8 cellular contexts compared by ENCODE assay signal in the genomic region with DNA sequence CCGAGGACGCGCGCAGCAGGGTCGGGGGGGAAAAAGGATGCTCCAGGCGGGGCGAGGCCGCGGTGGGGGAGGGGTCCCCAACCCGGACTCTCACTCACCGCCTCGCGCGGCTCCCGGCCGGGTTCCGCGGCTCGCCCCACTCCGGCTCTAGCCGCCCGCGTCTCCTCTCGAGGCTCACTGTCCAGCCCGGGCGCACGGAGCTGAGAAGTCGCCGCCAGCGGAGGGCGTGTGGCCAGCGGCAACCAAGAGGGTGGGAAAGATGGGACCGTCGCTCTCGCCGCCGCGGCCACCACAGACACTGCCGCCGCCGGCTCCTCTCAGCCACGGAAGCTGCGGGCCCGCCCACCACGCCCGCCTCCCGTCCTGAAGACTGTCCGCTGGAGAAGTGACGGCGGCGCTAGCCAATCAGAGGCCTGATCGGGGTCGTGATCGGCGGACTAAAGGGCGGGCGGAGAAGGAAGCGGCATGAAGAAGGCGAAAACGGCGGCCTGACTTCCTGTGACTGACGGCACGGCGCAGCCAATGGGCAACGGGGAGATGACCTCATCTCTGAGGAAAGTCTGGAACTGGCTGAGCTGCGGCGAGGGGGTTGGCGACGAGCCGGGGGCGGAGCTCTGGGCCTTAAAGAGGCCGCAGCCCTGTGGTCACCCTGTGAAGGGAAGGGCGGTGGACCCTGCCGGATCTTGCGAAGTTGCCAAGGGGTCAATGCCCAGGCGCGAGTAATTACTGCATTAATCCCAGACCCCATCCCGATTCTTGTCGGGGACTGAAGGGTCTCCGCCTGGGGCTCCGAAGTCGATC. TPM values are rescaled to one million over a fixed set of nuclear protein-coding genes. Genes with fewer than 3 reads are reported as not detected.
DNase-seq lines count a peak whose midpoint lies in the region; ATAC-seq and TF ChIP-seq lines count a peak whose summit lies in the region.

MRTFA (minus strand) TSS at position 340 of the 801 bp plus-strand sequence.

- no peaks in the 10 kb centered on the region for H3K9me3 Mint-ChIP-seq in activated naive CD8-positive, alpha-beta T cell (ENCODE audit: low read depth)

- peak within 1 kb of the TSS; percentile 87 for H3K27ac ChIP-seq in temporal lobe (ENCODE audit: low read depth, low read length)

- POLR2A ChIA-PET in GM10248 (lab: Yijun Ruan, JAX), result interaction anchor here (0.7 to 1.3 kb wide), 4 partner anchors 10 to 54 kb away, joined by 3 to 5 read pairs (median 4); no protein-coding TSS in a partner anchor

- peaks cover 41% of the 10 kb centered on the region for H3K4me1 Mint-ChIP-seq in activated naive CD8-positive, alpha-beta T cell (ENCODE audit: low read depth)

- H3K27me3 Mint-ChIP-seq in activated naive CD8-positive, alpha-beta T cell, result no peaks in the 10 kb centered on the region

- CTCF ChIA-PET in GM10248 (lab: Yijun Ruan, JAX), result interaction anchor here (0.9 to 4.7 kb wide), 8 partner anchors 10 to 200 kb away, joined by 3 to 29 read pairs (median 6); no protein-coding TSS in a partner anchor

- peak within 1 kb of the TSS; percentile 96 for H3K4me3 Mint-ChIP-seq in activated naive CD8-positive, alpha-beta T cell

- DNase-seq in GM10248 (ENCODE audit: extremely low spot score) (peak; percentile 96), NCI-H1105 (lab: John Stamatoyannopoulos, UW) (peak; percentile 97), SKM-1 treated with dmso at 0.1 percent for 144 hours (lab: John Stamatoyannopoulos, UW; ENCODE audit: unreplicated experiment) (peak; percentile 99), glomerular endothelial cell (ENCODE audit: extremely low read depth, low read depth, low spot score) (peak; percentile 90), occipital lobe (lab: John Stamatoyannopoulos, UW) (peak; percentile 100)

- no peaks in the 10 kb centered on the region for H3K36me3 Mint-ChIP-seq in activated naive CD8-positive, alpha-beta T cell

- peak within 1 kb of the TSS; percentile 94 for H3K27ac Mint-ChIP-seq in activated naive CD8-positive, alpha-beta T cell

- peak; percentile 91 for ATAC-seq in HG02623 (IDR thresholded peaks at IDR 0.05; ENCODE audit: unreplicated experiment)

- no peak for TF ChIP-seq CTCF in GM10248 (IDR thresholded peaks at IDR 0.05; ENCODE audit: control extremely low read depth, extremely low read depth, low read depth, missing control alignments)

RNA-seq across cellular contexts. Expression of gene MRTFA, which starts in this region (rescaled TPM):
- total RNA-seq in glomerular endothelial cell, result 64.6 and 91.6 TPM in 2 replicates
- total RNA-seq in occipital lobe, result 33.4 TPM
- total RNA-seq in temporal lobe, result 28.3 TPM

Comparison
In these comparisons a context has a peak if more than half of its experiments do, and no peak if none do; other contexts are left out.
1. Peak in every context shown above with its lines: DNase-seq, ATAC-seq and H3K27ac ChIP-seq.